ENCODE assay signal across 11 cellular contexts in the genomic region with DNA sequence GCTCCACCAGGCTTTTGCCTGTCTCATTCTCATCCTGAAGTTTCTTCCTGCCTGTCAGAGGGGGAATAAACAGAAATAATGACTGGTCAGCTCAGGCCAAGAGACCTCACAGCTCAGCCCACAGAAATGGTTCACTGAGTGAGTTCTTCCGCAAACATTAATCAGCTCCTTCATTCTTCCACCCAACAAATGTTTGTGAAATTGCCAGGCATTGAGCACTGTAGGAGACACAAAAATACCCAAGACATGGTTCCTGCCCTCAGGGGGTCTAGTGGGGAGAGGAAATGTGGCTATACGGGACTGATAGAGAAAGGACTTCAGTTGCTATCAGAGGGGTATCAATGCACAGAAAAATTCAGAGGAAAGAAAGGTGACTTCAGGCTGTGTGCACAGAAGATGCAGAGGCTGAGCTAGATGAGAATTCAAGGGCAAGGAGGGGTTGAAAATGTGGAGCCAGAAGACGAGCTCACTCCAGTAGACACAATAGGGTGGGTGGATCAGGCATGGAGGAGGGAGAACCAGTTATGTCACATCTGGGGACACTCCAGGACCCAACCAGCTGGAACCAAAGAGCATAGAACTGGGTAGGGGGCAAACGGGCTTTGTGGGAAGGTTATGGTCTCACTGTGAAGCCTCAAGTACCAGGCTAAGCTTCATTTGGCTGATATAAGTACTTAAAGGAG. TPM values are rescaled to one million over a fixed set of nuclear protein-coding genes. Genes with fewer than 3 reads are reported as not detected.
DNase-seq lines count a peak whose midpoint lies in the region; ATAC-seq and TF ChIP-seq lines count a peak whose summit lies in the region.
"Had no signal": no experiment of that assay in that cellular context is flagged by ENCODE, and none has a peak within 500 bp of the region (broad histone marks: within the 10 kb centered on the region; RNA-seq: fewer than 3 reads in every experiment).

No MANE protein-coding gene starts in this region.

- ATAC-seq in HG03469 (IDR thresholded peaks at IDR 0.05; ENCODE audit: unreplicated experiment), result no peak
- ATAC-seq: stimulated activated naive CD8-positive, alpha-beta T cell treated with anti-CD3 and anti-CD28 coated beads, Interleukin-15, amount 100 ng/mL, for 72 hours had no signal

- peak overlapping the region; percentile 13 for H3K27ac Mint-ChIP-seq in activated CD4-positive, alpha-beta T cell treated with anti-CD3 and anti-CD28 coated beads, Interleukin-2, amount 10 ng/mL, durations not matched to agents 24 days and 14 days
- H3K27ac Mint-ChIP-seq: stimulated activated naive CD8-positive, alpha-beta T cell treated with anti-CD3 and anti-CD28 coated beads, Interleukin-15, amount 100 ng/mL, for 72 hours had no signal

- DNase-seq in activated CD4-positive, alpha-beta T cell treated with anti-CD3 and anti-CD28 coated beads, Interleukin-2, amount 10 ng/mL, durations not matched to agents 24 days and 14 days, result no peak
- no peak for DNase-seq in activated CD4-positive, alpha-beta T cell treated with anti-CD3 and anti-CD28 coated beads for 48 hours
- DNase-seq in Peyer's patch (no peak), fibroblast of the aortic adventitia (ENCODE audit: low read depth) (peak; percentile 65), suprapubic skin (ENCODE audit: low spot score in 2 of 2) (peak in 1 of 2 donors; percentile 18), globus pallidus (ENCODE audit: low spot score) (no peak), ecto neural progenitor cell (ENCODE audit: low spot score) (no peak)
- DNase-seq: activated CD4-positive, alpha-beta T cell treated with anti-CD3 and anti-CD28 coated beads for 4 hours; NCI-H2081 treated with DMSO at 0.1 percent for 48 hours; stimulated activated naive CD8-positive, alpha-beta T cell treated with anti-CD3 and anti-CD28 coated beads, Interleukin-15, amount 100 ng/mL, for 72 hours had no signal

- H3K27me3 ChIP-seq in Peyer's patch, result no peaks in the 10 kb centered on the region
- no peaks in the 10 kb centered on the region for H3K27me3 ChIP-seq in suprapubic skin

- 31% methylated on average over 4 of the region's 4 CpGs for WGBS in suprapubic skin

- H3K9me3 Mint-ChIP-seq in activated CD4-positive, alpha-beta T cell treated with anti-CD3 and anti-CD28 coated beads, Interleukin-2, amount 10 ng/mL, durations not matched to agents 24 days and 14 days, result no peaks in the 10 kb centered on the region
- H3K9me3 Mint-ChIP-seq: stimulated activated naive CD8-positive, alpha-beta T cell treated with anti-CD3 and anti-CD28 coated beads, Interleukin-15, amount 100 ng/mL, for 72 hours had no signal

- H3K36me3 Mint-ChIP-seq in activated CD4-positive, alpha-beta T cell treated with anti-CD3 and anti-CD28 coated beads, Interleukin-2, amount 10 ng/mL, durations not matched to agents 24 days and 14 days (ENCODE audit: low read depth), result peaks cover 1% of the 10 kb centered on the region

- intact Hi-C loops in activated CD4-positive, alpha-beta T cell treated with anti-CD3 and anti-CD28 coated beads, Interleukin-2, amount 10 ng/mL, durations not matched to agents 24 days and 14 days (cut with micrococcal nuclease), result no loop called here

- no peaks in the 10 kb centered on the region for H3K9me3 ChIP-seq in Peyer's patch
- H3K9me3 ChIP-seq in suprapubic skin, result no peaks in the 10 kb centered on the region

- H3K36me3 ChIP-seq in Peyer's patch (no peaks in the 10 kb centered on the region), suprapubic skin (peaks cover 3% of the 10 kb centered on the region)

- H3K27ac ChIP-seq in Peyer's patch (peak overlapping the region; percentile 17 to 74 (median 54)), suprapubic skin (peak overlapping the region; percentile 90)

- no peak overlapping the region for H3K4me3 Mint-ChIP-seq in activated CD4-positive, alpha-beta T cell treated with anti-CD3 and anti-CD28 coated beads, Interleukin-2, amount 10 ng/mL, durations not matched to agents 24 days and 14 days
- H3K4me3 Mint-ChIP-seq: stimulated activated naive CD8-positive, alpha-beta T cell treated with anti-CD3 and anti-CD28 coated beads, Interleukin-15, amount 100 ng/mL, for 72 hours had no signal

- no peak overlapping the region for H3K4me3 ChIP-seq in Peyer's patch
- no peak overlapping the region for H3K4me3 ChIP-seq in fibroblast of the aortic adventitia (ENCODE audit: low read depth, low read length)
- no peak overlapping the region for H3K4me3 ChIP-seq in suprapubic skin

- H3K4me1 ChIP-seq in Peyer's patch, result peaks cover 0 to 33% (median 4%) of the 10 kb centered on the region in 4 donors
- H3K4me1 ChIP-seq in suprapubic skin, result peaks cover 95% of the 10 kb centered on the region

- H3K4me1 Mint-ChIP-seq in activated CD4-positive, alpha-beta T cell treated with anti-CD3 and anti-CD28 coated beads, Interleukin-2, amount 10 ng/mL, durations not matched to agents 24 days and 14 days, result peaks cover 16% of the 10 kb centered on the region

- no peaks in the 10 kb centered on the region for H3K27me3 Mint-ChIP-seq in activated CD4-positive, alpha-beta T cell treated with anti-CD3 and anti-CD28 coated beads, Interleukin-2, amount 10 ng/mL, durations not matched to agents 24 days and 14 days
- H3K27me3 Mint-ChIP-seq: stimulated activated naive CD8-positive, alpha-beta T cell treated with anti-CD3 and anti-CD28 coated beads, Interleukin-15, amount 100 ng/mL, for 72 hours had no signal

- TF ChIP-seq CTCF in Peyer's patch (IDR thresholded peaks at IDR 0.05) (no peak), fibroblast of the aortic adventitia (IDR thresholded peaks at IDR 0.05; ENCODE audit: insufficient read depth, low read length) (no peak), suprapubic skin (IDR thresholded peaks at IDR 0.05) (no peak)

- no peak for TF ChIP-seq EP300 in suprapubic skin (IDR thresholded peaks at IDR 0.05)

- TF ChIP-seq POLR2A in Peyer's patch (IDR thresholded peaks at IDR 0.05) (no peak), suprapubic skin (IDR thresholded peaks at IDR 0.05) (no peak)

RNA-seq across cellular contexts. Expression of a gene that starts 20.9 kb away (rescaled TPM):
- total RNA-seq in activated CD4-positive, alpha-beta T cell treated with anti-CD3 and anti-CD28 coated beads, Interleukin-2, amount 10 ng/mL, durations not matched to agents 24 days and 14 days, result 23.8 and 25.4 TPM in 2 replicates
- total RNA-seq in Peyer's patch (10 to 100 TPM; 15.1 to 52.8 (median 24.4) TPM), fibroblast of the aortic adventitia (ENCODE audit: low replicate concordance) (381 and 408 TPM in 2 replicates), suprapubic skin (100 to 1,000 TPM in 3 of 4 donors, 10 to 100 TPM in 1; 77.8 to 174 (median 116) TPM)

RNA-seq across cellular contexts. Expression of a gene that starts 35.1 kb away (rescaled TPM):
- total RNA-seq in activated CD4-positive, alpha-beta T cell treated with anti-CD3 and anti-CD28 coated beads, Interleukin-2, amount 10 ng/mL, durations not matched to agents 24 days and 14 days, result 58.5 and 59.3 TPM in 2 replicates
- total RNA-seq in Peyer's patch (10 to 100 TPM in 1 of 4 donors, 1 to 10 TPM in 3; 1.1 to 32.2 (median 4.5) TPM), fibroblast of the aortic adventitia (ENCODE audit: low replicate concordance) (2.7 and 36.9 TPM in 2 replicates), suprapubic skin (1 to 10 TPM; 1.4 to 4.3 (median 2.8) TPM)
